24 cellular contexts compared by ENCODE assay signal in the genomic region with DNA sequence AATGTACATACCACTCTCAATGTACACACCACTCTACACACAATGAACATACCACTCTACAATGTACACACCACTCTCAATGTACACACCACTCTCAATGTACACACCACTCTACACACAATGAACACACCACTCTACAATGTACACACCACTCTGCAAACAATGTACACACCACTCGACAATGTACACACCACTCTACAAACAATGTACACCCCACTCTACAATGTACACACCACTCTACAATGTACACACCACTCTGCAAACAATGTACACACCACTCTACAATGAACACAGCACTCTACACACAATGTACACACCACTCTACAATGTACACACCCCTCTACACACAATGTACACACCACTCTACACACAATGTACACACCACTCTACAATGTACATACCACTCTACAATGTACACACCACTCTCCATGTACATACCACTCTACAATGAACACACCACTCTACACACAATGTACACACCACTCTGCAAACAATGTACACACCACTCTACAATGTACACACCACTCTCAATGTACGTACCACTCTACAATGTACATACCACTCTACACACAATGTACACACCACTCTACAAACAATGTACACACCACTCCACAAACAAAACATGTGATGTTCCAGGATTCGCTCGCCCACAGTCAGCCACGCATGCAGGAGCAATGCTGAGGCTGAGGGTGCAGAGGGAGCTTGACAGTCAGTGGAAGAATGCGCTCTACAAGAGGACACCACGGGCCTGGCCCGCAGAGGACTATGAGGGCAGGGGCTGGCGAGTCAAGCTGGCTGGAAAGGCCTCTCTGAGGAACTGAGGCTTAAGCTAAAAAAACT.
"Had no signal": no experiment of that assay in that cellular context is flagged by ENCODE, and none has a peak within 500 bp of the region (broad histone marks: within the 10 kb centered on the region; RNA-seq: fewer than 3 reads in every experiment).

No MANE protein-coding gene starts in this region.

- H3K4me3 ChIP-seq: colonic mucosa, dorsolateral prefrontal cortex, tibial artery had no signal

- H3K9me3 ChIP-seq: colonic mucosa, tibial artery had no signal

- FAIRE-seq: astrocyte, endothelial cell of umbilical vein had no signal

- H3K4me3 Mint-ChIP-seq: activated CD4-positive, alpha-beta T cell treated with anti-CD3 and anti-CD28 coated beads, Interleukin-2, amount 10 ng/mL, durations not matched to agents 7 days and 5 days; activated CD8-positive, alpha-beta T cell treated with anti-CD3 and anti-CD28 coated beads for 36 hours; activated T-cell treated with anti-CD3 and anti-CD28 coated beads, Interleukin-2, amount 50 U/mL, for 24 hours; activated T-helper 17 cell treated with anti-CD3 and anti-CD28 coated beads, Interleukin-2, amount 50 U/mL, for 72 hours; effector memory CD8-positive, alpha-beta T cell; nephron; stimulated activated naive CD8-positive, alpha-beta T cell treated with anti-CD3 and anti-CD28 coated beads, Interleukin-15, Interleukin-2, amounts not matched to agents 100 ng/mL and 50 ng/mL, for 24 hours had no signal

- H3K9me3 Mint-ChIP-seq: activated CD4-positive, alpha-beta T cell treated with anti-CD3 and anti-CD28 coated beads, Interleukin-2, amount 10 ng/mL, durations not matched to agents 7 days and 5 days; activated CD8-positive, alpha-beta T cell treated with anti-CD3 and anti-CD28 coated beads for 36 hours; activated naive CD4-positive, alpha-beta T cell treated with anti-CD3 and anti-CD28 coated beads, Interleukin-2, amount 50 U/mL, for 72 hours; activated T-cell treated with anti-CD3 and anti-CD28 coated beads, Interleukin-2, amount 50 U/mL, for 24 hours; activated T-helper 17 cell treated with anti-CD3 and anti-CD28 coated beads, Interleukin-2, amount 50 U/mL, for 72 hours; effector memory CD8-positive, alpha-beta T cell; nephron; stimulated activated naive CD8-positive, alpha-beta T cell treated with anti-CD3 and anti-CD28 coated beads, Interleukin-15, Interleukin-2, amounts not matched to agents 100 ng/mL and 50 ng/mL, for 24 hours had no signal

- DNase-seq: activated CD4-positive, alpha-beta T cell treated with anti-CD3 and anti-CD28 coated beads, Interleukin-2, amount 10 ng/mL, durations not matched to agents 7 days and 5 days; activated CD8-positive, alpha-beta T cell treated with anti-CD3 and anti-CD28 coated beads for 36 hours; activated T-cell treated with anti-CD3 and anti-CD28 coated beads, Interleukin-2, amount 50 U/mL, for 24 hours; central memory CD4-positive, alpha-beta T cell; colonic mucosa; effector memory CD8-positive, alpha-beta T cell; foreskin melanocyte; glutamatergic neuron; hippocampal formation; kidney glomerular epithelial cell; left ventricle myocardium superior; occipital lobe; stimulated activated CD4-positive, alpha-beta T cell treated with anti-CD3 and anti-CD28 coated beads, Interleukin-4, amount 100 ng/mL, for 24 hours; substantia nigra had no signal

- H3K27ac ChIP-seq: colonic mucosa, dorsolateral prefrontal cortex, tibial artery, VCaP had no signal

- H3K27ac Mint-ChIP-seq: activated CD8-positive, alpha-beta T cell treated with anti-CD3 and anti-CD28 coated beads for 36 hours; activated naive CD4-positive, alpha-beta T cell treated with anti-CD3 and anti-CD28 coated beads, Interleukin-2, amount 50 U/mL, for 72 hours; activated T-cell treated with anti-CD3 and anti-CD28 coated beads, Interleukin-2, amount 50 U/mL, for 24 hours; activated T-helper 17 cell treated with anti-CD3 and anti-CD28 coated beads, Interleukin-2, amount 50 U/mL, for 72 hours; nephron; stimulated activated naive CD8-positive, alpha-beta T cell treated with anti-CD3 and anti-CD28 coated beads, Interleukin-15, Interleukin-2, amounts not matched to agents 100 ng/mL and 50 ng/mL, for 24 hours had no signal

- H3K27me3 ChIP-seq: colonic mucosa, dorsolateral prefrontal cortex, tibial artery had no signal

- ATAC-seq: activated CD8-positive, alpha-beta T cell treated with anti-CD3 and anti-CD28 coated beads for 36 hours; activated naive CD4-positive, alpha-beta T cell treated with anti-CD3 and anti-CD28 coated beads, Interleukin-2, amount 50 U/mL, for 72 hours; activated T-helper 17 cell treated with anti-CD3 and anti-CD28 coated beads, Interleukin-2, amount 50 U/mL, for 72 hours; effector memory CD8-positive, alpha-beta T cell; esophagus mucosa; left ventricle myocardium superior had no signal

- H3K36me3 ChIP-seq: colonic mucosa, tibial artery had no signal

- H3K27me3 Mint-ChIP-seq: activated CD4-positive, alpha-beta T cell treated with anti-CD3 and anti-CD28 coated beads, Interleukin-2, amount 10 ng/mL, durations not matched to agents 7 days and 5 days; effector memory CD8-positive, alpha-beta T cell had no signal
